Comparison of ENCODE assay signal across 2 cellular contexts in the genomic region with DNA sequence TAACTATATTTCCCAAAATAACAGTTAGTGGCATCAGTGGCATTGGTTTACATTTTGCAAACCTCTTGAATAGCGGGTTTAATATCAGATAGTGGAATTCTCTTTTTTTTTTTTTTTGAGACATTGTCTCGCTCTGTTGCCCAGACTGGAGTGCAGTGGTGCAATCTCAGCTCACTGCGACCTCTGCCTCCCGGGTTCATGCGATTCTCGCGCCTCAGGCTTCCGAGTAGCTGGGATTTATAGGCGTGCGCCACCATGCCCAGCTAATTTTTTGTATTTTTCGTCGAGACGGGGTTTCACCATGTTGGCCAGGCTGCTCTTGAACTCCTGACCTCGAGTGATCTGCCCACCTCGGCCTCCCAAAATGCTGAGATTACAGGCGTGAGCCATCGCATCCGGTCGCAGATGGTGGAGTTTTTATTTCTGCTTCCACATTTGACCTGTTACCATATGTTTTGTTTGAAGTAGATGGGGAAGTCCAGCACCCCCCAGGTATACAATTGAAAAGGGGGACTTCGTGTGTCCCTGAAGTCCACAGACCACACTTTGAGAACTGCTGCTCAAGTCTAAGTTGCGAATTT.
TF ChIP-seq lines count a peak whose summit lies in the region.

No MANE protein-coding gene starts in this region.

TF ChIP-seq in SK-N-SH, 30 proteins besides CTCF, POLR2A, EP300 and RAD21 (continued from another document):
- TF ChIP-seq ELF1 (IDR thresholded peaks at IDR 0.05) (no peak), MXI1 (IDR thresholded peaks at IDR 0.05; ENCODE audit: low read depth, low read length) (no peak), TCF12 (IDR thresholded peaks at IDR 0.05) (no peak), JUND (IDR thresholded peaks at IDR 0.05) (no peak), SIN3A (IDR thresholded peaks at IDR 0.05; ENCODE audit: borderline replicate concordance, low read depth, low read length) (no peak), GABPA (IDR thresholded peaks at IDR 0.05; ENCODE audit: low read depth) (no peak), YY1 (IDR thresholded peaks at IDR 0.05; ENCODE audit: low read depth) (no peak), MEF2A (IDR thresholded peaks at IDR 0.05; ENCODE audit: borderline replicate concordance, low read depth) (no peak), CHD2 (IDR thresholded peaks at IDR 0.05; ENCODE audit: low read length, partially characterized antibody) (no peak), NRF1 (IDR thresholded peaks at IDR 0.05; ENCODE audit: low read depth, low read length) (no peak), GATA2 (CRISPR knock-in tag; IDR thresholded peaks at IDR 0.05) (no peak), RXRA (IDR thresholded peaks at IDR 0.05; ENCODE audit: borderline replicate concordance, low read depth) (no peak), EZH2phosphoT487 (IDR thresholded peaks at IDR 0.05; ENCODE audit: borderline replicate concordance, low read depth) (no peak), POLR2AphosphoS5 (IDR thresholded peaks at IDR 0.05; ENCODE audit: low read depth, low read length) (no peak)
- TF ChIP-seq, protein P1, sequence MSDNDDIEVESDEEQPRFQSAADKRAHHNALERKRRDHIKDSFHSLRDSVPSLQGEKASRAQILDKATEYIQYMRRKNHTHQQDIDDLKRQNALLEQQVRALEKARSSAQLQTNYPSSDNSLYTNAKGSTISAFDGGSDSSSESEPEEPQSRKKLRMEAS (IDR thresholded peaks at IDR 0.05; ENCODE audit: low read depth): no peak
- TF ChIP-seq, protein P2, sequence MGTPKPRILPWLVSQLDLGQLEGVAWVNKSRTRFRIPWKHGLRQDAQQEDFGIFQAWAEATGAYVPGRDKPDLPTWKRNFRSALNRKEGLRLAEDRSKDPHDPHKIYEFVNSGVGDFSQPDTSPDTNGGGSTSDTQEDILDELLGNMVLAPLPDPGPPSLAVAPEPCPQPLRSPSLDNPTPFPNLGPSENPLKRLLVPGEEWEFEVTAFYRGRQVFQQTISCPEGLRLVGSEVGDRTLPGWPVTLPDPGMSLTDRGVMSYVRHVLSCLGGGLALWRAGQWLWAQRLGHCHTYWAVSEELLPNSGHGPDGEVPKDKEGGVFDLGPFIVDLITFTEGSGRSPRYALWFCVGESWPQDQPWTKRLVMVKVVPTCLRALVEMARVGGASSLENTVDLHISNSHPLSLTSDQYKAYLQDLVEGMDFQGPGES (IDR thresholded peaks at IDR 0.05; ENCODE audit: low read depth, low read length): no peak

TF ChIP-seq in SK-N-SH treated with all-trans-retinoic acid at 6 μM for 48 hours, 23 proteins besides CTCF, POLR2A, EP300 and RAD21 (continued from another document):
- TF ChIP-seq, protein P3, sequence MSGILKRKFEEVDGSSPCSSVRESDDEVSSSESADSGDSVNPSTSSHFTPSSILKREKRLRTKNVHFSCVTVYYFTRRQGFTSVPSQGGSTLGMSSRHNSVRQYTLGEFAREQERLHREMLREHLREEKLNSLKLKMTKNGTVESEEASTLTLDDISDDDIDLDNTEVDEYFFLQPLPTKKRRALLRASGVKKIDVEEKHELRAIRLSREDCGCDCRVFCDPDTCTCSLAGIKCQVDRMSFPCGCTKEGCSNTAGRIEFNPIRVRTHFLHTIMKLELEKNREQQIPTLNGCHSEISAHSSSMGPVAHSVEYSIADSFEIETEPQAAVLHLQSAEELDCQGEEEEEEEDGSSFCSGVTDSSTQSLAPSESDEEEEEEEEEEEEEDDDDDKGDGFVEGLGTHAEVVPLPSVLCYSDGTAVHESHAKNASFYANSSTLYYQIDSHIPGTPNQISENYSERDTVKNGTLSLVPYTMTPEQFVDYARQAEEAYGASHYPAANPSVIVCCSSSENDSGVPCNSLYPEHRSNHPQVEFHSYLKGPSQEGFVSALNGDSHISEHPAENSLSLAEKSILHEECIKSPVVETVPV (CRISPR knock-in tag; IDR thresholded peaks at IDR 0.05): no peak
- TF ChIP-seq BACH2 (CRISPR knock-in tag; IDR thresholded peaks at IDR 0.05; ENCODE audit: borderline replicate concordance): no peak
- TF ChIP-seq, protein P4, sequence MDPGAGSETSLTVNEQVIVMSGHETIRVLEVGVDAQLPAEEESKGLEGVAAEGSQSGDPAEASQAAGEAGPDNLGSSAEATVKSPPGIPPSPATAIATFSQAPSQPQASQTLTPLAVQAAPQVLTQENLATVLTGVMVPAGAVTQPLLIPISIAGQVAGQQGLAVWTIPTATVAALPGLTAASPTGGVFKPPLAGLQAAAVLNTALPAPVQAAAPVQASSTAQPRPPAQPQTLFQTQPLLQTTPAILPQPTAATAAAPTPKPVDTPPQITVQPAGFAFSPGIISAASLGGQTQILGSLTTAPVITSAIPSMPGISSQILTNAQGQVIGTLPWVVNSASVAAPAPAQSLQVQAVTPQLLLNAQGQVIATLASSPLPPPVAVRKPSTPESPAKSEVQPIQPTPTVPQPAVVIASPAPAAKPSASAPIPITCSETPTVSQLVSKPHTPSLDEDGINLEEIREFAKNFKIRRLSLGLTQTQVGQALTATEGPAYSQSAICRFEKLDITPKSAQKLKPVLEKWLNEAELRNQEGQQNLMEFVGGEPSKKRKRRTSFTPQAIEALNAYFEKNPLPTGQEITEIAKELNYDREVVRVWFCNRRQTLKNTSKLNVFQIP (CRISPR knock-in tag; IDR thresholded peaks at IDR 0.05; ENCODE audit: borderline replicate concordance, low read depth): no peak
TF ChIP-seq in SK-N-SH treated with all-trans-retinoic acid at 6 μM for 48 hours: peak in this region for 0.
